Comparison of ENCODE assay signal across 11 cellular contexts in the genomic region with DNA sequence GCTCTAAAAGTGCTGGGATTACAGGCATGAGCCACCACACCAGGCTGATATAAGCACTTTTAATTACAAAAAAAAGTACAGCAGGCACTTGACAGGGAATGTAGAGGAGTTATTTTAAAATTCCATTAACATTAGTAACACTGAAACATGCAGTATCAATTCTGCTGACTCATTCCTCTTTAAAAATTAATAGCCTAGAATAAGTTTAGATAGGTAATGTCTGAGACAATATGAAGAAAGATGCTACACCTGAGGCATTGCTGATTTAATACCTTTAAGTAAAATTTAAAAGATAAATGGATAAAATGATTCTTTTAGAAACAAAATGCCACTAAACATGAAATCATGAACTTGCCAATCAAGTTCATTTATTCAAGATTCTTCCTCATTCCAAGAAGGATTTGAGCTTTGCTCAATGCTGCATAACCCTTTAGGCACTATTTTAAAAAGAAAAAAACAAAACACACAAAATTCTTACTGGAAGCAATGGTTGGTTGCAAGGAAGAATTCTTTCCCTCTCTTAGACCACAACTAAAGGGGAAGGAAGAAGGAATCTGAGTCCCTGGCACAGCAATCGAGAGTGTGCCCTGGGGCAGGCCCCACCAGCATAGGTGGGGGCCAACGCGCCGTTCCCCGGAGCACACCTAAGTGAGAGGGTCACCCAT. TPM values are rescaled to one million over a fixed set of nuclear protein-coding genes. Genes with fewer than 3 reads are reported as not detected.
DNase-seq lines count a peak whose midpoint lies in the region; TF ChIP-seq lines count a peak whose summit lies in the region.
"Had no signal": no experiment of that assay in that cellular context is flagged by ENCODE, and none has a peak within 500 bp of the region (broad histone marks: within the 10 kb centered on the region; RNA-seq: fewer than 3 reads in every experiment).

No MANE protein-coding gene starts in this region.

- H3T11ph ChIP-seq in H9 (ENCODE audit: low read length), result no peak overlapping the region

- H3K27me3 ChIP-seq in esophagus muscularis mucosa (no peaks in the 10 kb centered on the region), trophoblast cell (ENCODE audit: insufficient read depth, low read length) (no peaks in the 10 kb centered on the region), H9 (ENCODE audit: insufficient read depth, low read length) (no peaks in the 10 kb centered on the region)
- H3K27me3 ChIP-seq: uterus had no signal

- no peak overlapping the region for H2AK5ac ChIP-seq in trophoblast cell (ENCODE audit: low read length)
- H2AK5ac ChIP-seq in H9 (ENCODE audit: insufficient read length, low read length), result no peak overlapping the region

- H3K9ac ChIP-seq in trophoblast cell (ENCODE audit: low read length) (no peak overlapping the region), H9 (ENCODE audit: extremely low read depth, insufficient read length, low read length) (no peak overlapping the region)

- no peak overlapping the region for H2BK20ac ChIP-seq in H9 (ENCODE audit: low read depth, low read length, poor library complexity, severe bottlenecking)

- H2BK120ac ChIP-seq in trophoblast cell (ENCODE audit: insufficient read depth, low read length, poor library complexity), result peak overlapping the region; percentile 70
- no peak overlapping the region for H2BK120ac ChIP-seq in H9 (ENCODE audit: low read depth, low read length, poor library complexity, severe bottlenecking)

- H3K23ac ChIP-seq in trophoblast cell (ENCODE audit: low read length) (no peak overlapping the region), H9 (ENCODE audit: insufficient read length, low read depth, low read length) (no peak overlapping the region)

- H3K27ac Mint-ChIP-seq in H9 (peak overlapping the region in 1 of 3 experiments; percentile 34; a peak in 3 of 7 replicates), endothelial cell (ENCODE audit: unreplicated experiment) (no peak overlapping the region)

- H3K18ac ChIP-seq in trophoblast cell (ENCODE audit: low read length), result no peak overlapping the region
- H3K18ac ChIP-seq in H9 (ENCODE audit: insufficient read length, low read depth, low read length), result no peak overlapping the region

- no peaks in the 10 kb centered on the region for H3K9me3 ChIP-seq in esophagus muscularis mucosa
- peaks cover 5% of the 10 kb centered on the region for H3K9me3 ChIP-seq in trophoblast cell (ENCODE audit: insufficient read depth, low read depth, low read length)
- H3K9me3 ChIP-seq in H9 (ENCODE audit: control insufficient read depth, low read depth, low read length), result no peaks in the 10 kb centered on the region
- H3K9me3 ChIP-seq: uterus had no signal

- no peak overlapping the region for H2BK15ac ChIP-seq in H9 (ENCODE audit: low read depth, low read length)

- H3K4me1 ChIP-seq in esophagus muscularis mucosa (peaks cover 31 to 83% (median 69%) of the 10 kb centered on the region in 4 donors), trophoblast cell (ENCODE audit: control insufficient read depth in 1 of 2, insufficient read depth in 2 of 2, low read length in 2 of 2) (peaks cover 5 to 12% of the 10 kb centered on the region in 2 experiments), H9 (ENCODE audit: insufficient read depth, low read length) (no peaks in the 10 kb centered on the region)
- H3K4me1 ChIP-seq: uterus had no signal

- H3K9me3 Mint-ChIP-seq in H9 (peaks cover 24 to 25% of the 10 kb centered on the region in 2 experiments), endothelial cell (ENCODE audit: unreplicated experiment) (no peaks in the 10 kb centered on the region)

- WGBS in esophagus muscularis mucosa, result 79% methylated on average over 5 of the region's 5 CpGs
- WGBS in trophoblast cell (ENCODE audit: extremely low coverage, insufficient coverage, insufficient read length), result no CpG with 5 or more reads among the region's 5 CpGs
- WGBS in H9 (ENCODE audit: extremely low coverage, insufficient read length, low lambda C conversion rate), result no CpG with 5 or more reads among the region's 5 CpGs

- H3K4me1 Mint-ChIP-seq in H9 (peaks cover 5 to 8% of the 10 kb centered on the region in 2 experiments; a peak in 3 of 4 replicates), endothelial cell (ENCODE audit: unreplicated experiment) (no peaks in the 10 kb centered on the region)

- H3K4ac ChIP-seq in trophoblast cell (ENCODE audit: low read depth, low read length) (no peak overlapping the region), H9 (ENCODE audit: low read depth, low read length) (no peak overlapping the region)

- peak; percentile 71 for DNase-seq in ELR (ENCODE audit: low read depth)
- DNase-seq in SW480 (ENCODE audit: low spot score), result peak; percentile 52
- no peak for DNase-seq in esophagus muscularis mucosa (ENCODE audit: extremely low spot score)
- peak; percentile 79 to 91 for DNase-seq in trophoblast cell
- no peak for DNase-seq in H9
- DNase-seq in MV-4-11 (lab: John Stamatoyannopoulos, UW), result no peak
- DNase-seq in endothelial cell (ENCODE audit: low spot score), result no peak
- DNase-seq in NCI-H524 (lab: John Stamatoyannopoulos, UW), result no peak
- DNase-seq: NCI-H446 treated with DMSO at 0.1 percent for 48 hours, small intestine, uterus had no signal

- H2BK12ac ChIP-seq in trophoblast cell (ENCODE audit: low read length), result no peak overlapping the region
- H2BK12ac ChIP-seq in H9 (ENCODE audit: insufficient read length, low read depth, low read length), result no peak overlapping the region

- H3K27me3 Mint-ChIP-seq in H9 (ENCODE audit: low read depth) (no peaks in the 10 kb centered on the region), endothelial cell (ENCODE audit: unreplicated experiment) (no peaks in the 10 kb centered on the region)

- H4K5ac ChIP-seq in H9 (ENCODE audit: insufficient read length, low read depth, low read length), result no peak overlapping the region

- H3K14ac ChIP-seq in trophoblast cell (ENCODE audit: low read length) (peak overlapping the region; percentile 59), H9 (ENCODE audit: insufficient read depth, low read length) (no peak overlapping the region)

- H3K36me3 ChIP-seq in esophagus muscularis mucosa, result peaks cover 0 to 26% (median 5%) of the 10 kb centered on the region in 4 donors
- H3K36me3 ChIP-seq in trophoblast cell (ENCODE audit: control insufficient read depth in 1 of 2, insufficient read depth in 2 of 2, low read length in 2 of 2), result peaks cover 8 to 9% of the 10 kb centered on the region in 2 experiments
- H3K36me3 ChIP-seq: uterus had no signal

- TF ChIP-seq POLR2A in esophagus muscularis mucosa (IDR thresholded peaks at IDR 0.05; ENCODE audit: low read depth), result no peak

- H2BK5ac ChIP-seq in trophoblast cell (ENCODE audit: low read depth, low read length, poor library complexity) (peak overlapping the region; percentile 86), H9 (ENCODE audit: insufficient read length, low read length) (no peak overlapping the region)

- H3K27ac ChIP-seq in esophagus muscularis mucosa (replicated peaks in 1 of 4), result peak overlapping the region; percentile 45 to 77 (median 69)
- H3K27ac ChIP-seq in trophoblast cell (ENCODE audit: low read depth, low read length), result peak overlapping the region; percentile 96
- no peak overlapping the region for H3K27ac ChIP-seq in H9 (ENCODE audit: insufficient read length, low read depth, low read length)
- H3K27ac ChIP-seq: uterus had no signal

- no peak overlapping the region for H3K4me3 ChIP-seq in esophagus muscularis mucosa
- H3K4me3 ChIP-seq in trophoblast cell (ENCODE audit: low read depth, low read length), result no peak overlapping the region
- H3K4me3 ChIP-seq: uterus had no signal

- TF ChIP-seq CTCF in esophagus muscularis mucosa (IDR thresholded peaks at IDR 0.05), result no peak
- TF ChIP-seq CTCF in H9 (conservative IDR thresholded peaks at IDR 0.05), result no peak
- TF ChIP-seq CTCF in endothelial cell (IDR thresholded peaks at IDR 0.05; ENCODE audit: unreplicated experiment), result no peak

- H3K79me1 ChIP-seq in trophoblast cell (ENCODE audit: low read length) (peaks cover 11% of the 10 kb centered on the region), H9 (ENCODE audit: insufficient read depth, low read depth, low read length, poor library complexity, severe bottlenecking) (no peaks in the 10 kb centered on the region)

- intact Hi-C loops in esophagus muscularis mucosa (cut with DNase I), result no loop called here

- H3K36me3 Mint-ChIP-seq in H9 (ENCODE audit: insufficient read depth in 1 of 3, low read depth in 3 of 3) (peaks cover 22 to 47% (median 36%) of the 10 kb centered on the region in 3 experiments), endothelial cell (ENCODE audit: low read depth, unreplicated experiment) (peaks cover 11% of the 10 kb centered on the region)

- no peak for TF ChIP-seq EP300 in esophagus muscularis mucosa (IDR thresholded peaks at IDR 0.05)

- H4K8ac ChIP-seq in trophoblast cell (ENCODE audit: low read depth, low read length), result no peak overlapping the region
- no peak overlapping the region for H4K8ac ChIP-seq in H9 (replicated peaks; ENCODE audit: insufficient read length, low read depth, low read length)

- H4K91ac ChIP-seq in trophoblast cell (ENCODE audit: low read depth, low read length), result peak overlapping the region; percentile 58
- H4K91ac ChIP-seq in H9 (ENCODE audit: insufficient read length, low read depth, low read length), result no peak overlapping the region

- H3K4me3 Mint-ChIP-seq in H9, result no peak overlapping the region
- no peak overlapping the region for H3K4me3 Mint-ChIP-seq in endothelial cell (ENCODE audit: unreplicated experiment)

- H4K20me1 ChIP-seq in H9 (ENCODE audit: control insufficient read depth, insufficient read depth, insufficient read length), result no peaks in the 10 kb centered on the region

- H3K4me2 ChIP-seq in trophoblast cell (ENCODE audit: low read length), result peak overlapping the region; percentile 49
- H3K4me2 ChIP-seq in H9 (ENCODE audit: insufficient read depth, insufficient read length, low read length), result no peak overlapping the region

- H3K56ac ChIP-seq in H9 (ENCODE audit: insufficient read length, low read depth, low read length), result no peak overlapping the region

- no peak overlapping the region for H2AFZ ChIP-seq in trophoblast cell (ENCODE audit: insufficient read depth, low read length, poor library complexity)
- no peak overlapping the region for H2AFZ ChIP-seq in H9 (ENCODE audit: low read length)

- H3K79me2 ChIP-seq in trophoblast cell (ENCODE audit: control insufficient read depth, insufficient read depth, low read length, poor library complexity), result peaks cover 7% of the 10 kb centered on the region
- no peaks in the 10 kb centered on the region; the same call in 1 of the 2 replicates for H3K79me2 ChIP-seq in H9 (ENCODE audit: insufficient read depth, low read length)

- no peaks in the 10 kb centered on the region for H3K23me2 ChIP-seq in H9 (ENCODE audit: insufficient read length, low read depth, low read length, poor library complexity, severe bottlenecking)

- H4K12ac ChIP-seq in trophoblast cell (ENCODE audit: low read depth, low read length), result no peak overlapping the region

RNA-seq across cellular contexts. Expression of a gene that starts 26.6 kb away (rescaled TPM):
- 100 to 1,000 TPM; 166 to 235 (median 202) TPM for total RNA-seq in esophagus muscularis mucosa
- polyA plus RNA-seq in trophoblast cell (2013), result 58.7 and 59.5 TPM in 2 replicates
- total RNA-seq in H9 (2021), result 36.7 and 39.0 TPM in 2 replicates
- 31.8 TPM for total RNA-seq in endothelial cell (ENCODE audit: unreplicated experiment)

RNA-seq across cellular contexts. Expression of a gene that starts 53.7 kb away (rescaled TPM):
- 10 to 100 TPM; 18.3 to 32.0 (median 24.9) TPM for total RNA-seq in esophagus muscularis mucosa
- 7.6 and 7.8 TPM in 2 replicates for polyA plus RNA-seq in trophoblast cell (2013)
- 11.5 and 13.2 TPM in 2 replicates for total RNA-seq in H9 (2021)
- 25.9 TPM for total RNA-seq in endothelial cell (ENCODE audit: unreplicated experiment)

Comparison
In these comparisons a context has a peak if more than half of its experiments do, and no peak if none do; other contexts are left out.
1. DNase-seq: peak in ELR (single experiment), SW480 (single experiment) and trophoblast cell (2 of 2); none in esophagus muscularis mucosa (single experiment), H9 (single experiment), MV-4-11 (single experiment), endothelial cell (single experiment) and NCI-H524 (0 of 2).